ENCODE assay signal across 8 cellular contexts in the genomic region with DNA sequence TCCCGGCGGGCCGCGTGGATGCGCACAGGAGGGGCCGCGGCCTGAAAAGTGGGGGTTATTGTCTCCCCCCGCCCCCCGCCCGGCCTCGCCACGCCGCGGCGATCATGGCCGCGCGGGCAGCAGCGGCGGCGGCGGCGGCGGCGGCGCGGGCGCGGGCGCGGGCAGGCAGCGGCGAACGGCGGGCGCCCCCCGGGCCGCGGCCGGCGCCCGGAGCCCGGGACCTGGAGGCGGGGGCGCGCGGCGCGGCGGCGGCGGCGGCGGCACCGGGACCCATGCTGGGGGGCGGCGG. TPM values are rescaled to one million over a fixed set of nuclear protein-coding genes. Genes with fewer than 3 reads are reported as not detected.
DNase-seq lines count a peak whose midpoint lies in the region; ATAC-seq and TF ChIP-seq lines count a peak whose summit lies in the region.

No MANE protein-coding gene starts in this region.

- ATAC-seq in GM19395 (IDR thresholded peaks at IDR 0.05; ENCODE audit: unreplicated experiment), result peak; percentile 4
- no peak for ATAC-seq in foreskin keratinocyte
- ATAC-seq in GM19455 (IDR thresholded peaks at IDR 0.05; ENCODE audit: unreplicated experiment), result no peak
- ATAC-seq in HG02642 (IDR thresholded peaks at IDR 0.05; ENCODE audit: poor library complexity, unreplicated experiment), result no peak
- no peak for ATAC-seq in HG03097 (IDR thresholded peaks at IDR 0.05; ENCODE audit: low FRiP score, unreplicated experiment)

- POLR2A ChIA-PET in RWPE1 (lab: Yijun Ruan, JAX; ENCODE audit: low non-redundant PET), result no interaction called here

- H3K36me3 ChIP-seq in smooth muscle cell (ENCODE audit: low read depth), result no peaks in the 10 kb centered on the region

- DNase-seq in RWPE1 (ENCODE audit: low spot score) (no peak), foreskin keratinocyte (no peak), smooth muscle cell (lab: John Stamatoyannopoulos, UW; ENCODE audit: unreplicated experiment) (no peak), NCI-H748 (lab: John Stamatoyannopoulos, UW; ENCODE audit: unreplicated experiment) (no peak)

- CTCF ChIA-PET in RWPE1 (lab: Yijun Ruan, JAX), result interaction anchor here (0.7 kb wide), 1 partner anchor 29 kb away, joined by 4 read pairs; no protein-coding TSS in a partner anchor

- H4K20me1 ChIP-seq in smooth muscle cell (ENCODE audit: low read depth), result peaks cover 29% of the 10 kb centered on the region

- H3K9me3 ChIP-seq in smooth muscle cell (replicated peaks; ENCODE audit: low read depth), result no peaks in the 10 kb centered on the region

- H3K27ac ChIP-seq in RWPE1 (peak overlapping the region; percentile 97), foreskin keratinocyte (peak overlapping the region; percentile 92), smooth muscle cell (ENCODE audit: low read depth) (peak overlapping the region; percentile 90)

- H3K27me3 ChIP-seq in foreskin keratinocyte, result no peaks in the 10 kb centered on the region
- H3K27me3 ChIP-seq in smooth muscle cell (ENCODE audit: low read depth), result no peaks in the 10 kb centered on the region

- H3K79me2 ChIP-seq in smooth muscle cell (ENCODE audit: low read depth), result peaks cover 48% of the 10 kb centered on the region

- peak overlapping the region; percentile 74 for H3K4me3 ChIP-seq in smooth muscle cell

- H3K4me1 ChIP-seq in foreskin keratinocyte (peaks cover 26% of the 10 kb centered on the region), smooth muscle cell (ENCODE audit: low read depth) (peaks cover 52% of the 10 kb centered on the region)

- peak overlapping the region; percentile 92 for H2AFZ ChIP-seq in smooth muscle cell (ENCODE audit: low read depth)

- TF ChIP-seq CTCF in RWPE1 (conservative IDR thresholded peaks at IDR 0.05; ENCODE audit: low read depth), result no peak
- TF ChIP-seq CTCF in foreskin keratinocyte (conservative IDR thresholded peaks at IDR 0.05), result no peak
- TF ChIP-seq CTCF in smooth muscle cell (IDR thresholded peaks at IDR 0.05; ENCODE audit: borderline replicate concordance, insufficient read depth, poor library complexity, severe bottlenecking), result no peak

- WGBS in smooth muscle cell (ENCODE audit: low lambda C conversion rate), result 2% methylated on average over 40 of the region's 57 CpGs

- peak overlapping the region; percentile 83 for H3K9ac ChIP-seq in smooth muscle cell (ENCODE audit: low read depth)

- peak overlapping the region; percentile 86 for H3K4me2 ChIP-seq in smooth muscle cell

- H3F3A ChIP-seq in smooth muscle cell (ENCODE audit: low read depth), result peaks cover 13% of the 10 kb centered on the region

RNA-seq across cellular contexts. Expression of a gene that starts 0.3 kb away (rescaled TPM):
- total RNA-seq in foreskin keratinocyte (28.2 and 31.4 TPM in 2 replicates), smooth muscle cell (52.8 and 65.4 TPM in 2 replicates)
- polyA plus RNA-seq in foreskin keratinocyte (6.9 and 8.5 TPM in 2 replicates), smooth muscle cell (30.1 and 40.2 TPM in 2 replicates)
